In the genomic region with DNA sequence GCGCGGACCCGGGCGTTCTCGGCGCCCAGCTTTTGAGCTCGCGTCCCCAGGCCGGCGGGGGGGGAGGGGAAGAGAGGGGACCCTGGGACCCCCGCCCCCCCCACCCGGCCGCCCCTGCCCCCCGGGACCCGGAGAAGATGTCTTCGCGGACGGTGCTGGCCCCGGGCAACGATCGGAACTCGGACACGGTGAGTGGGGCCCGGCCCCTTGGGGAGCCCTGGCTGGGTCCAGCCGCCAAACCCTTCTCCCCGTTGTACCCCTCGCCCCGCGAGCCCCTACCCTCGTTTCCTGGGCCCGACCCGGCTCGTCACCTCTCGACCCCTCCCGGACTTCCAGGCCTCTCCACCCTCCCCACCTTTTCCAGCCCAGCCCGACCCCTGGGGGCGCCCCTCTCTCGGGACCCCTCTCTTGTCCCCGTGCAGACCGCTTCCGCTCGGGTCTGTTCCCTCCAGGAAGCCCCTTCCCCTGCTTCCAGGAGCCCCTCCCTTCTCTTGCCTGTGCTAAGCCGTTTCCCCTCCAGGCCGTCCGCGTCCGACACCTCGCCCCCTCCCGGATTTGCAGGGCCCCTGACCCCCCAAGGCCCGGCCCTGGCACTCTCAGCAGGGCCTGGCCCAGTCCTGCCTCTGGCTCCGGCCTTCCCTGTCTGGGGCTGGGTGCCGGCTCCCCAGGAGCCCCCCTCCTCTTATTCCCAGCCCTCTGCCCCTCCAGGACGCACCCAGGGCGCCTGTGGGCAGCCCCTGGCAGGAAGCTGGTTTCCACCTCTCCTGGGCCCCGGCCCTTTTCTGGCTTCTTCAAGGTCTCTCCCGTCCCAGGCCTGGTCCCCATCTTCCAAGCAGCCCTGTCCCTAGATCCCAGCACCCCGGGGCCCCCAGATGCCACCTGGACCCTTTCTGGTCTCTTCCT, we compare ENCODE assay signal across 8 cellular contexts. TPM values are rescaled to one million over a fixed set of nuclear protein-coding genes. Genes with fewer than 3 reads are reported as not detected.
DNase-seq lines count a peak whose midpoint lies in the region; ATAC-seq and TF ChIP-seq lines count a peak whose summit lies in the region.

No MANE protein-coding gene starts in this region.

- peak; percentile 13 for ATAC-seq in CD4-positive, alpha-beta T cell (ENCODE audit: poor library complexity)
- ATAC-seq in left lung, result peak; percentile 20
- no peak for ATAC-seq in HG03378 (IDR thresholded peaks at IDR 0.05; ENCODE audit: unreplicated experiment)

- peak overlapping the region; percentile 72 for H3K27ac Mint-ChIP-seq in CD4-positive, alpha-beta T cell

- peak overlapping the region; percentile 60 for H3K4me3 ChIP-seq in LNCaP clone FGC (ENCODE audit: low read depth, low read length)
- peak overlapping the region; percentile 94 to 99 (median 97) for H3K4me3 ChIP-seq in breast epithelium
- H3K4me3 ChIP-seq in left lung, result peak overlapping the region; percentile 64 to 83
- peak overlapping the region; percentile 83 for H3K4me3 ChIP-seq in thymus (ENCODE audit: low read length)

- H3K4me1 ChIP-seq in breast epithelium (peaks cover 0 to 17% of the 10 kb centered on the region in 2 donors), left lung (peaks cover 16 to 41% of the 10 kb centered on the region in 2 donors), thymus (ENCODE audit: control insufficient read depth, insufficient read depth, low read length) (peaks cover 18% of the 10 kb centered on the region)

- CTCF ChIA-PET in CD4-positive, alpha-beta T cell (lab: Charles Lee), result no interaction called here

- in situ Hi-C loops in ACHN (cut with HindIII; ENCODE audit: low pct_ligation_motif_present, low pct_unique_long_range_greater_than_20kb, low sequenced_read_pairs), result no loop called here

- 2% methylated on average over 57 of the region's 57 CpGs for WGBS in thymus

- no peak for TF ChIP-seq POLR2A in breast epithelium (IDR thresholded peaks at IDR 0.05)

- H3K9me3 Mint-ChIP-seq in CD4-positive, alpha-beta T cell, result no peaks in the 10 kb centered on the region

- POLR2A ChIA-PET in CD4-positive, alpha-beta T cell (lab: Charles Lee), result no interaction called here

- no peak overlapping the region for H3K27ac ChIP-seq in CD4-positive, alpha-beta T cell (ENCODE audit: low read depth, low read length)
- H3K27ac ChIP-seq in breast epithelium, result peak overlapping the region; percentile 88
- peak overlapping the region; percentile 33 to 58 for H3K27ac ChIP-seq in left lung
- no peak overlapping the region for H3K27ac ChIP-seq in thymus (ENCODE audit: low read depth)

- H3K27me3 ChIP-seq in CD4-positive, alpha-beta T cell (ENCODE audit: control insufficient read depth, insufficient read depth, low read length), result no peaks in the 10 kb centered on the region
- H3K27me3 ChIP-seq in breast epithelium, result no peaks in the 10 kb centered on the region
- no peaks in the 10 kb centered on the region for H3K27me3 ChIP-seq in left lung
- no peaks in the 10 kb centered on the region for H3K27me3 ChIP-seq in thymus (ENCODE audit: control insufficient read depth, insufficient read depth)

- peak overlapping the region; percentile 90 for H3K4me3 Mint-ChIP-seq in CD4-positive, alpha-beta T cell

- H3K36me3 ChIP-seq in breast epithelium (no peaks in the 10 kb centered on the region), left lung (no peaks in the 10 kb centered on the region), thymus (ENCODE audit: control insufficient read depth, insufficient read depth) (peaks cover 4% of the 10 kb centered on the region)

- DNase-seq in CD4-positive, alpha-beta T cell, result no peak
- no peak for DNase-seq in LNCaP clone FGC (ENCODE audit: low read depth)
- no peak for DNase-seq in breast epithelium (ENCODE audit: low spot score in 2 of 2)
- DNase-seq in left lung, result peak in 1 of 2 donors; percentile 81
- DNase-seq in DMS153 treated with DMSO at 0.1 percent for 48 hours (lab: John Stamatoyannopoulos, UW; ENCODE audit: unreplicated experiment), result no peak
- DNase-seq in ACHN, result no peak

- TF ChIP-seq CTCF in CD4-positive, alpha-beta T cell (IDR thresholded peaks at IDR 0.05), result no peak
- TF ChIP-seq CTCF in LNCaP clone FGC (IDR thresholded peaks at IDR 0.05; ENCODE audit: control insufficient read depth, extremely low read depth, insufficient read depth) (no peak), breast epithelium (IDR thresholded peaks at IDR 0.05) (no peak), left lung (IDR thresholded peaks at IDR 0.05) (no peak)

- no peaks in the 10 kb centered on the region for H3K9me3 ChIP-seq in CD4-positive, alpha-beta T cell (ENCODE audit: control insufficient read depth, low read length)
- H3K9me3 ChIP-seq in breast epithelium (no peaks in the 10 kb centered on the region), left lung (no peaks in the 10 kb centered on the region), thymus (ENCODE audit: control insufficient read depth) (no peaks in the 10 kb centered on the region)

- intact Hi-C loops in CD4-positive, alpha-beta T cell (cut with DNase I, micrococcal nuclease), result loop anchor here in 1 of 2 experiments (5.0 to 10.0 kb wide), 5 partner anchors 74 to 466 kb away; partner anchors contain the start of genes BLOC1S3, POLR1G, PPP1R13L and PPP1R37
- intact Hi-C loops in breast epithelium (cut with DNase I; ENCODE audit: low total_unique reads) (no loop called here), left lung (cut with DNase I) (no loop called here)

- no peaks in the 10 kb centered on the region for H3K27me3 Mint-ChIP-seq in CD4-positive, alpha-beta T cell

- H3K4me1 Mint-ChIP-seq in CD4-positive, alpha-beta T cell (ENCODE audit: low read depth), result peaks cover 41% of the 10 kb centered on the region

- H3K36me3 Mint-ChIP-seq in CD4-positive, alpha-beta T cell (ENCODE audit: low read depth), result no peaks in the 10 kb centered on the region

RNA-seq across cellular contexts. Expression of gene MARK4, which starts 0.6 kb away (rescaled TPM):
- 10 to 100 TPM; 18.1 to 19.8 TPM for total RNA-seq in CD4-positive, alpha-beta T cell
- total RNA-seq in breast epithelium (10 to 100 TPM; 11.0 to 20.0 (median 19.2) TPM), left lung (10 to 100 TPM; 24.6 to 33.7 TPM)
- polyA plus RNA-seq in thymus, result 9.8 TPM

RNA-seq across cellular contexts. Expression of gene EXOC3L2, which starts 6.5 kb away (rescaled TPM):
- total RNA-seq in CD4-positive, alpha-beta T cell, result not detected
- total RNA-seq in breast epithelium (1 to 10 TPM in 1 of 3 donors, under 1 TPM in 2; 0.44 to 2.3 (median 0.64) TPM), left lung (1 to 10 TPM; 3.2 to 3.3 TPM)
- 0.75 TPM for polyA plus RNA-seq in thymus

Comparison
In these comparisons a context has a peak if more than half of its experiments do, and no peak if none do; other contexts are left out.
1. H3K27ac ChIP-seq: peak in breast epithelium (2 of 2) and left lung (2 of 2); none in CD4-positive, alpha-beta T cell (single experiment) and thymus (single experiment).
2. Peak in every context shown above with its lines, with median percentiles within 50 percentile points of each other: H3K4me3 ChIP-seq.